In the genomic region with DNA sequence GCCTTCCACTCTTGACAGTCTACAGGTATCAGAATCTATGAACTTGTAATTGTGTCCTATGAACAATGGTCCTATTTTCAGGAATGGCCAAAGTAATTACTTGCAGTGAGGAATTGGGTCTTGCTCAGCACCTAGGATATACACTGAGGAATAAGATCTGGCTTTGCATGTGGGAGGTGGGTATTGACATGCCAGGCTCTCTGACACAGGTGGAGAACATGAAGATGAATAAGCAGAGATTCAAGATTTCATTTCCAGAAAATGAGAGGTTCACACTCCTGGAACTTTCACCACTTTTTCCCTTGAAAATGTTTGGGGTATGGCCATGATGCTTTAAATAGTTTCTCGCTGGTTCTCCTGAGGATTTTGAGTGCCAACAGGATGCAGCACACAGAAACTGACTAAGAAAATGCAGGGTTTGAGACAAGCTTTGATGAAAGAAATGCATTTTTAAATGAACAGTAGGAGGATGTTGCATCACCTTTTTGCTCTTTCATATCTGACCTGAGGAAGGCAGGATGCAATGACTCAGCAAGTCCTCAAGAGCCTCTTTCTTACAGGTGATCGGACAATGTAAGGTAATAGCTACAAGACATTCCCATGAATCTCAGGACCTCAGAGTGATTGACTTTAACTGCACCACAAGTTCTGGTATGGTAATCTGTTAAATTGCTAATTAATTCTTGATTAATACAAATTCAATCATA, we compare ENCODE assay signal across 22 cellular contexts. TPM values are rescaled to one million over a fixed set of nuclear protein-coding genes. Genes with fewer than 3 reads are reported as not detected.
DNase-seq lines count a peak whose midpoint lies in the region; ATAC-seq, FAIRE-seq and TF ChIP-seq lines count a peak whose summit lies in the region.
"Had no signal": no experiment of that assay in that cellular context is flagged by ENCODE, and none has a peak within 500 bp of the region (broad histone marks: within the 10 kb centered on the region; RNA-seq: fewer than 3 reads in every experiment).

No MANE protein-coding gene starts in this region.

- 87% methylated on average over 2 of the region's 2 CpGs; no CpG with 5 or more reads in 1 of the 2 experiments for WGBS in H1 (ENCODE audit: extremely low coverage in 1 of 2, insufficient coverage in 1 of 2, insufficient read length in 1 of 2, insufficient replicate concordance in 2 of 2, low coverage in 1 of 2, low lambda C conversion rate in 2 of 2, missing lambda C conversion rate in 1 of 2), 2 experiments

- TF ChIP-seq RAD21 in H1 (IDR thresholded peaks at IDR 0.05 in 1 of 2, conservative IDR thresholded peaks at IDR 0.05 in 1 of 2; ENCODE audit: low read depth in 2 of 2, low read length in 2 of 2), result no peak

- CTCF ChIA-PET in PC-3 (lab: Charles Lee) (no interaction called here), H1 (lab: Charles Lee; ENCODE audit: partially characterized antibody) (interaction anchor here (0.9 to 1.5 kb wide), 4 partner anchors 9 to 54 kb away, joined by 3 to 5 read pairs (median 4); no protein-coding TSS in a partner anchor)

- H3K4me3 ChIP-seq in PC-3 (ENCODE audit: low read length), result no peak overlapping the region
- H3K4me3 ChIP-seq in H1 (ENCODE audit: extremely low read depth in 1 of 4, insufficient read depth in 2 of 4, low read depth in 3 of 4, low read length in 4 of 4), result no peak overlapping the region
- H3K4me3 ChIP-seq: lower lobe of right lung, smooth muscle cell, tibial nerve had no signal

- H3K23ac ChIP-seq in H1 (ENCODE audit: insufficient read length), result no peak overlapping the region

- H3K4ac ChIP-seq in H1 (replicated peaks; ENCODE audit: insufficient read length, low read depth, low read length), result no peak overlapping the region

- H4K91ac ChIP-seq in H1 (replicated peaks; ENCODE audit: insufficient read length, low read length), result no peak overlapping the region

- H3K9me3 ChIP-seq in PC-3 (ENCODE audit: low read length) (no peaks in the 10 kb centered on the region), H1 (ENCODE audit: insufficient read depth in 2 of 2, low read depth in 1 of 2, low read length in 1 of 2) (no peaks in the 10 kb centered on the region)
- H3K9me3 ChIP-seq: BE2C, lower lobe of right lung, tibial nerve had no signal

- peak overlapping the region; percentile 63; the same call in 1 of the 2 replicates for H2BK20ac ChIP-seq in H1 (ENCODE audit: low read length)

- H3K14ac ChIP-seq in H1 (ENCODE audit: insufficient read length), result no peak overlapping the region

- H3K79me1 ChIP-seq in H1 (ENCODE audit: low read depth, low read length), result no peaks in the 10 kb centered on the region

- no TSS peak for BruUV-seq in PC-3 (replicated peaks; lab: Mats Ljungman, UMichigan)

- H3K27ac ChIP-seq in PC-3 (ENCODE audit: low read length), result peak overlapping the region; percentile 23; the same call in 1 of the 2 replicates
- no peak overlapping the region for H3K27ac ChIP-seq in H1 (ENCODE audit: low read depth, low read length)
- H3K27ac ChIP-seq: lower lobe of right lung, tibial nerve had no signal

- H2BK120ac ChIP-seq in H1 (replicated peaks; ENCODE audit: low read depth, low read length), result peak overlapping the region; percentile 26

- TF ChIP-seq CTCF in PC-3 (conservative IDR thresholded peaks at IDR 0.05; ENCODE audit: low read depth, low read length) (no peak), H1 (IDR thresholded peaks at IDR 0.05; ENCODE audit: control extremely low read depth in 1 of 3, insufficient read depth in 1 of 3, low read depth in 1 of 3, low read length in 3 of 3) (no peak)

- H4K20me1 ChIP-seq in PC-3 (ENCODE audit: low read length) (no peaks in the 10 kb centered on the region), H1 (replicated peaks in 1 of 2; ENCODE audit: control insufficient read depth in 1 of 2, insufficient read depth in 2 of 2, low read length in 2 of 2) (no peaks in the 10 kb centered on the region)

- POLR2A ChIA-PET in PC-3 (lab: Charles Lee; ENCODE audit: unreplicated experiment) (no interaction called here), H1 (lab: Charles Lee; ENCODE audit: partially characterized antibody) (interaction anchor here (1.0 kb wide), 1 partner anchor 114 kb away, joined by 3 read pairs; no protein-coding TSS in a partner anchor)

- no peak overlapping the region for H4K5ac ChIP-seq in H1 (ENCODE audit: insufficient read length, low read depth, low read length)

- H2BK15ac ChIP-seq in H1 (ENCODE audit: low read length), result no peak overlapping the region

- H3K18ac ChIP-seq in H1 (ENCODE audit: extremely low read depth, low read length), result no peak overlapping the region

- H3K23me2 ChIP-seq in H1 (ENCODE audit: low read depth, low read length), result no peaks in the 10 kb centered on the region

- in situ Hi-C loops in Caki2 (cut with HindIII; ENCODE audit: low pct_unique_long_range_greater_than_20kb, low sequenced_read_pairs), result no loop called here

- H2BK5ac ChIP-seq in H1 (ENCODE audit: low read depth, low read length), result peak overlapping the region; percentile 17; the same call in 1 of the 2 replicates

- H3F3A ChIP-seq in PC-3 (ENCODE audit: low read length, unreplicated experiment), result no peaks in the 10 kb centered on the region

- H2AFZ ChIP-seq in PC-3 (ENCODE audit: low read length) (0 out of 2 replicates have a peak overlapping the region, but pooled peaks have one; percentile 7), H1 (ENCODE audit: low read length) (no peak overlapping the region)

- H2BK12ac ChIP-seq in H1 (ENCODE audit: low read depth, low read length), result 0 out of 2 replicates have a peak overlapping the region, but pooled peaks have one; percentile 20

- H3K4me1 ChIP-seq in PC-3 (ENCODE audit: insufficient read depth, low read length) (peaks cover 12% of the 10 kb centered on the region), H1 (replicated peaks in 1 of 4; ENCODE audit: control insufficient read depth in 3 of 4, insufficient read depth in 4 of 4, low read length in 3 of 4) (peaks cover 0 to 8% (median 2%) of the 10 kb centered on the region in 4 experiments; a peak in 3 of 7 replicates)
- H3K4me1 ChIP-seq: BE2C, lower lobe of right lung, tibial nerve had no signal

- H3K79me2 ChIP-seq in PC-3 (ENCODE audit: low read length), result no peaks in the 10 kb centered on the region
- no peaks in the 10 kb centered on the region for H3K79me2 ChIP-seq in H1 (ENCODE audit: control insufficient read depth in 1 of 2, insufficient read depth in 2 of 2, low read length in 2 of 2)

- DNase-seq in Caki2 (ENCODE audit: low read depth) (peak; percentile 17), ELR (ENCODE audit: low read depth) (peak; percentile 10), PC-3 (peak; percentile 57), H1 (ENCODE audit: low read depth in 1 of 2, low spot score in 2 of 2) (no peak)
- DNase-seq: activated B cell treated with CpG ODN at 0.5 μM for 24 hours, amygdala, BE2C, lower lobe of right lung, natural killer cell, NCI-H1105, Right ventricle myocardium superior, T-helper 17 cell had no signal

- no peak overlapping the region; the same call in 1 of the 2 replicates for H2AK5ac ChIP-seq in H1 (ENCODE audit: low read depth, low read length)

- intact Hi-C loops in PC-3 (cut with micrococcal nuclease), result no loop called here

- no peak for TF ChIP-seq POLR2A in H1 (IDR thresholded peaks at IDR 0.05; ENCODE audit: control extremely low read depth in 1 of 2, low read depth in 2 of 2, low read length in 2 of 2)

- H3K9ac ChIP-seq in PC-3 (ENCODE audit: low read length), result no peak overlapping the region
- H3K9ac ChIP-seq in H1 (replicated peaks in 1 of 4; ENCODE audit: extremely low read depth in 1 of 4, low read depth in 3 of 4, low read length in 3 of 4), result no peak overlapping the region

- no peaks in the 10 kb centered on the region for H3K9me2 ChIP-seq in PC-3 (replicated peaks; ENCODE audit: low read length)

- no peak overlapping the region for H4K8ac ChIP-seq in H1 (ENCODE audit: extremely low read depth, insufficient read depth, low read length)

- H3K4me2 ChIP-seq in PC-3 (ENCODE audit: low read length), result no peak overlapping the region
- no peak overlapping the region for H3K4me2 ChIP-seq in H1 (ENCODE audit: insufficient read depth in 1 of 2, low read depth in 2 of 2, low read length in 2 of 2)
- H3K4me2 ChIP-seq: smooth muscle cell had no signal

- H3K36me3 ChIP-seq in PC-3 (ENCODE audit: low read depth, low read length), result no peaks in the 10 kb centered on the region
- no peaks in the 10 kb centered on the region for H3K36me3 ChIP-seq in H1 (ENCODE audit: control insufficient read depth in 2 of 4, insufficient read depth in 4 of 4, low read length in 3 of 4)
- H3K36me3 ChIP-seq: BE2C, lower lobe of right lung, tibial nerve had no signal

- no peak for ATAC-seq in PC-3
- no peak for ATAC-seq in HG02642 (IDR thresholded peaks at IDR 0.05; ENCODE audit: poor library complexity, unreplicated experiment)
- ATAC-seq in GM19035 (IDR thresholded peaks at IDR 0.05; ENCODE audit: unreplicated experiment), result no peak
- ATAC-seq in HG03432 (IDR thresholded peaks at IDR 0.05; ENCODE audit: unreplicated experiment), result no peak
- no peak for ATAC-seq in GM18502 (IDR thresholded peaks at IDR 0.05; ENCODE audit: poor library complexity, unreplicated experiment)
- ATAC-seq: natural killer cell, T-helper 17 cell had no signal

- peak; percentile 45 for FAIRE-seq in H1 (lab: Jason Lieb, UNC)
- FAIRE-seq: endometrium, frontal cortex had no signal

- no peak overlapping the region for H3K56ac ChIP-seq in H1 (replicated peaks; ENCODE audit: insufficient read length, low read depth, low read length)

- TF ChIP-seq EP300 in H1 (IDR thresholded peaks at IDR 0.05; ENCODE audit: borderline replicate concordance in 1 of 2, low read depth in 2 of 2, low read length in 2 of 2), result no peak

- H3K27me3 ChIP-seq in PC-3 (ENCODE audit: low read length) (peaks cover 6% of the 10 kb centered on the region; the same call in 1 of the 2 replicates), H1 (replicated peaks in 1 of 4; ENCODE audit: control insufficient read depth in 3 of 4, extremely low read depth in 1 of 4, insufficient read depth in 3 of 4, low read length in 3 of 4) (no peaks in the 10 kb centered on the region)
- H3K27me3 ChIP-seq: tibial nerve had no signal

RNA-seq across cellular contexts. Expression of a gene that starts 3.7 kb away (rescaled TPM):
- total RNA-seq in Caki2 (2014; rRNA removed; shearing (Covaris generic); ENCODE audit: low replicate concordance), result not detected in 2 replicates
- not detected in 2 replicates for total RNA-seq in PC-3 (2014; rRNA removed)
- total RNA-seq in H1 (2021; fragmentation: NEBNext Ultra II Directional; extraction: Animal tissue kit (Norgen Biotek cat#: 25700)), result 0.15 TPM in 1 of 2 replicates, not detected in the other
- polyA plus RNA-seq in H1 (2011; rRNA removed), result 0.03 TPM in 1 of 2 replicates, not detected in the other
- not detected for polyA plus RNA-seq in H1 (2011; cell fraction: cytosol; rRNA removed)
- polyA plus RNA-seq in H1 (2011; cell fraction: nucleus; rRNA removed), result not detected
- 0.21 TPM in 1 of 4 replicates, not detected in the others for polyA plus RNA-seq in H1 (2012, experiment 1 of 2)
- not detected for polyA plus RNA-seq in H1 (2012, experiment 2 of 2)
- 0.22 TPM for polyA plus RNA-seq in H1 (2013, experiment 1 of 2)
- 0.17 TPM for polyA plus RNA-seq in H1 (2013, experiment 2 of 2)
- not detected in 2 replicates for polyA minus RNA-seq in H1 (2011; rRNA and poly(A)+ RNA removed)
- polyA minus RNA-seq in H1 (2011; cell fraction: cytosol; rRNA and poly(A)+ RNA removed), result not detected
- not detected for polyA minus RNA-seq in H1 (2011; cell fraction: nucleus; rRNA and poly(A)+ RNA removed)
- total RNA-seq: activated B cell treated with CpG ODN at 0.5 μM for 24 hours, chondrocyte, frontal cortex, lower lobe of right lung, natural killer cell, posterior vena cava, Right ventricle myocardium superior, smooth muscle cell, T-helper 17 cell, tibial nerve had no signal
- polyA plus RNA-seq: smooth muscle cell had no signal

RNA-seq across cellular contexts. Expression of a gene that starts 29.3 kb away (rescaled TPM):
- total RNA-seq in Caki2 (2014; rRNA removed; shearing (Covaris generic); ENCODE audit: low replicate concordance), result not detected in 2 replicates
- total RNA-seq in PC-3 (2014; rRNA removed), result not detected in 2 replicates
- total RNA-seq in H1 (2021; fragmentation: NEBNext Ultra II Directional; extraction: Animal tissue kit (Norgen Biotek cat#: 25700)), result not detected in 2 replicates
- polyA plus RNA-seq in H1 (2011; rRNA removed), result 0.15 TPM in 1 of 2 replicates, not detected in the other
- polyA plus RNA-seq in H1 (2011; cell fraction: cytosol; rRNA removed), result 0.09 TPM
- polyA plus RNA-seq in H1 (2011; cell fraction: nucleus; rRNA removed), result 0.19 TPM
- 0.10 to 0.25 TPM (median 0.19 TPM) in 4 replicates for polyA plus RNA-seq in H1 (2012, experiment 1 of 2)
- not detected for polyA plus RNA-seq in H1 (2012, experiment 2 of 2)
- polyA plus RNA-seq in H1 (2013, experiment 1 of 2), result not detected
- polyA plus RNA-seq in H1 (2013, experiment 2 of 2), result 0.07 TPM
- not detected in 2 replicates for polyA minus RNA-seq in H1 (2011; rRNA and poly(A)+ RNA removed)
- not detected for polyA minus RNA-seq in H1 (2011; cell fraction: cytosol; rRNA and poly(A)+ RNA removed)
- polyA minus RNA-seq in H1 (2011; cell fraction: nucleus; rRNA and poly(A)+ RNA removed), result not detected
- total RNA-seq: activated B cell treated with CpG ODN at 0.5 μM for 24 hours, chondrocyte, frontal cortex, lower lobe of right lung, natural killer cell, Right ventricle myocardium superior, T-helper 17 cell, tibial nerve had no signal
- polyA plus RNA-seq: smooth muscle cell had no signal

RNA-seq across cellular contexts. Expression of a gene that starts 47.6 kb away (rescaled TPM):
- not detected in 2 replicates for total RNA-seq in Caki2 (2014; rRNA removed; shearing (Covaris generic); ENCODE audit: low replicate concordance)
- total RNA-seq in PC-3 (2014; rRNA removed), result not detected in 2 replicates
- 0.31 TPM in 1 of 2 replicates, not detected in the other for total RNA-seq in H1 (2021; fragmentation: NEBNext Ultra II Directional; extraction: Animal tissue kit (Norgen Biotek cat#: 25700))
- 0.05 TPM in 1 of 2 replicates, not detected in the other for polyA plus RNA-seq in H1 (2011; rRNA removed)
- 0.03 TPM for polyA plus RNA-seq in H1 (2011; cell fraction: cytosol; rRNA removed)
- not detected for polyA plus RNA-seq in H1 (2011; cell fraction: nucleus; rRNA removed)
- not detected in 4 replicates for polyA plus RNA-seq in H1 (2012, experiment 1 of 2)
- polyA plus RNA-seq in H1 (2012, experiment 2 of 2), result not detected
- 0.32 TPM for polyA plus RNA-seq in H1 (2013, experiment 1 of 2)
- 0.29 TPM for polyA plus RNA-seq in H1 (2013, experiment 2 of 2)
- polyA minus RNA-seq in H1 (2011; rRNA and poly(A)+ RNA removed), result not detected in 2 replicates
- not detected for polyA minus RNA-seq in H1 (2011; cell fraction: cytosol; rRNA and poly(A)+ RNA removed)
- polyA minus RNA-seq in H1 (2011; cell fraction: nucleus; rRNA and poly(A)+ RNA removed), result not detected
- total RNA-seq: activated B cell treated with CpG ODN at 0.5 μM for 24 hours, chondrocyte, frontal cortex, lower lobe of right lung, natural killer cell, smooth muscle cell, T-helper 17 cell, tibial nerve had no signal
- polyA plus RNA-seq: smooth muscle cell had no signal

RNA-seq across cellular contexts. Expression of a gene that starts 56.7 kb away (rescaled TPM):
- total RNA-seq in Caki2 (2014; rRNA removed; shearing (Covaris generic); ENCODE audit: low replicate concordance), result not detected in 2 replicates
- total RNA-seq in PC-3 (2014; rRNA removed), result not detected in 2 replicates
- 0.78 and 1.1 TPM in 2 replicates for total RNA-seq in H1 (2021; fragmentation: NEBNext Ultra II Directional; extraction: Animal tissue kit (Norgen Biotek cat#: 25700))
- polyA plus RNA-seq in H1 (2011; rRNA removed), result 0.68 and 0.86 TPM in 2 replicates
- polyA plus RNA-seq in H1 (2011; cell fraction: cytosol; rRNA removed), result 2.4 TPM
- 0.47 TPM for polyA plus RNA-seq in H1 (2011; cell fraction: nucleus; rRNA removed)
- polyA plus RNA-seq in H1 (2012, experiment 1 of 2), result 0.46 to 1.1 TPM (median 0.57 TPM) in 4 replicates
- 0.46 TPM for polyA plus RNA-seq in H1 (2012, experiment 2 of 2)
- 0.69 TPM for polyA plus RNA-seq in H1 (2013, experiment 1 of 2)
- 0.61 TPM for polyA plus RNA-seq in H1 (2013, experiment 2 of 2)
- polyA minus RNA-seq in H1 (2011; rRNA and poly(A)+ RNA removed), result 0.46 TPM in 1 of 2 replicates, not detected in the other
- polyA minus RNA-seq in H1 (2011; cell fraction: cytosol; rRNA and poly(A)+ RNA removed), result 0.66 TPM
- polyA minus RNA-seq in H1 (2011; cell fraction: nucleus; rRNA and poly(A)+ RNA removed), result 0.50 TPM
- total RNA-seq: activated B cell treated with CpG ODN at 0.5 μM for 24 hours, chondrocyte, frontal cortex, lower lobe of right lung, natural killer cell, posterior vena cava, Right ventricle myocardium superior, T-helper 17 cell, tibial nerve had no signal

Comparison
In these comparisons a context has a peak if more than half of its experiments do, and no peak if none do; other contexts are left out.
1. DNase-seq: peak in Caki2 (single experiment), ELR (single experiment) and PC-3 (single experiment); none in H1 (0 of 2).